Comparison of ENCODE assay signal across 1 cellular context in genomic region chr11:61924016-61924360, GRCh38.
TF ChIP-seq lines count a peak whose summit lies in the region.

No MANE protein-coding gene starts in this region.

TF ChIP-seq in GM23338, 12 proteins besides CTCF, POLR2A, EP300 and RAD21 (continued from another document):
- TF ChIP-seq ZNF462 (CRISPR knock-in tag; IDR thresholded peaks at IDR 0.05), result no peak
